Comparison of ENCODE assay signal across 1 cellular context in the genomic region with DNA sequence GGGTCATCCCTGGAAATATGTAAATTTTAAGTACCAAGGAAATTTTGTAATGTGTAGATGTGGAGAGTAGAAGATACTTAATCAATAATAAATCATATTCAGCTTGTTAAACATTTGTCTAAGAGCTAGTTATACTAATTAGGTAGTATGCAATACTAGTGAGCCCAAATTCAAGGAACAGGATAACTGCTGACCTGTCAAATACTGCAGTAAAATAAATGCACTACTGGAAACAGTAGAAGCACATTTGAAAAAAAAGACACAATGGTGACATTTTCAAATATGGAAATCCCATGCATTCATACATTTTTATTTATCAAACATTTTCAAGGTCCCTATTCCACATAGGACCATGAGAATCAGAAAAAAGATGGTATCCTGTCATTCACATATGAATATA.
A peak's percentile ranks its signal among the peaks of the same experiment; 100 is the strongest.
TF ChIP-seq lines count a peak whose summit lies in the region.

No MANE protein-coding gene starts in this region.

TF ChIP-seq in HepG2, 621 proteins besides CTCF, POLR2A, EP300 and RAD21:
- TF ChIP-seq ZBTB3 (CRISPR knock-in tag; IDR thresholded peaks at IDR 0.05; ENCODE audit: borderline replicate concordance, low read depth) (no peak), ZNF839 (CRISPR knock-in tag; IDR thresholded peaks at IDR 0.05; ENCODE audit: borderline replicate concordance) (no peak), ZNF124 (CRISPR knock-in tag; IDR thresholded peaks at IDR 0.05) (no peak), HMGA1 (CRISPR knock-in tag; conservative IDR thresholded peaks at IDR 0.05) (no peak), POGZ (CRISPR knock-in tag; IDR thresholded peaks at IDR 0.05) (no peak), ZNF160 (CRISPR knock-in tag; IDR thresholded peaks at IDR 0.05) (no peak), MAFK (conservative IDR thresholded peaks at IDR 0.05 in 1 of 2, IDR thresholded peaks at IDR 0.05 in 1 of 2; ENCODE audit: low read length in 2 of 2) (peak; percentile 77 to 86), ZFP90 (CRISPR knock-in tag; IDR thresholded peaks at IDR 0.05; ENCODE audit: borderline replicate concordance) (no peak), SMYD3 (CRISPR knock-in tag; IDR thresholded peaks at IDR 0.05) (no peak), MAFF (IDR thresholded peaks at IDR 0.05; ENCODE audit: low read depth, low read length) (peak; percentile 83)
- TF ChIP-seq, protein P1, sequence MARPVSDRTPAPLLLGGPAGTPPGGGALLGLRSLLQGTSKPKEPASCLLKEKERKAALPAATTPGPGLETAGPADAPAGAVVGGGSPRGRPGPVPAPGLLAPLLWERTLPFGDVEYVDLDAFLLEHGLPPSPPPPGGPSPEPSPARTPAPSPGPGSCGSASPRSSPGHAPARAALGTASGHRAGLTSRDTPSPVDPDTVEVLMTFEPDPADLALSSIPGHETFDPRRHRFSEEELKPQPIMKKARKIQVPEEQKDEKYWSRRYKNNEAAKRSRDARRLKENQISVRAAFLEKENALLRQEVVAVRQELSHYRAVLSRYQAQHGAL (CRISPR knock-in tag; IDR thresholded peaks at IDR 0.05; ENCODE audit: not compliant biosample characterization) = no peak
- TF ChIP-seq, protein P2, sequence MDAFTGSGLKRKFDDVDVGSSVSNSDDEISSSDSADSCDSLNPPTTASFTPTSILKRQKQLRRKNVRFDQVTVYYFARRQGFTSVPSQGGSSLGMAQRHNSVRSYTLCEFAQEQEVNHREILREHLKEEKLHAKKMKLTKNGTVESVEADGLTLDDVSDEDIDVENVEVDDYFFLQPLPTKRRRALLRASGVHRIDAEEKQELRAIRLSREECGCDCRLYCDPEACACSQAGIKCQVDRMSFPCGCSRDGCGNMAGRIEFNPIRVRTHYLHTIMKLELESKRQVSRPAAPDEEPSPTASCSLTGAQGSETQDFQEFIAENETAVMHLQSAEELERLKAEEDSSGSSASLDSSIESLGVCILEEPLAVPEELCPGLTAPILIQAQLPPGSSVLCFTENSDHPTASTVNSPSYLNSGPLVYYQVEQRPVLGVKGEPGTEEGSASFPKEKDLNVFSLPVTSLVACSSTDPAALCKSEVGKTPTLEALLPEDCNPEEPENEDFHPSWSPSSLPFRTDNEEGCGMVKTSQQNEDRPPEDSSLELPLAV (CRISPR knock-in tag; conservative IDR thresholded peaks at IDR 0.05; ENCODE audit: low read depth) = no peak
TF ChIP-seq in HepG2: peak in this region for 2.
